1 cellular context compared by ENCODE assay signal in genomic region chr3:52109556-52110380, GRCh38.
TF ChIP-seq lines count a peak whose summit lies in the region.

No MANE protein-coding gene starts in this region.

TF ChIP-seq in K562, 482 proteins besides CTCF, POLR2A, EP300 and RAD21 (continued from another document):
- no peak for TF ChIP-seq IRF1 (CRISPR knock-in tag; IDR thresholded peaks at IDR 0.05; ENCODE audit: borderline replicate concordance)
- peak; percentile 79 for TF ChIP-seq FOXJ2 (tag; IDR thresholded peaks at IDR 0.05)
